ENCODE assay signal across 8 cellular contexts in the genomic region with DNA sequence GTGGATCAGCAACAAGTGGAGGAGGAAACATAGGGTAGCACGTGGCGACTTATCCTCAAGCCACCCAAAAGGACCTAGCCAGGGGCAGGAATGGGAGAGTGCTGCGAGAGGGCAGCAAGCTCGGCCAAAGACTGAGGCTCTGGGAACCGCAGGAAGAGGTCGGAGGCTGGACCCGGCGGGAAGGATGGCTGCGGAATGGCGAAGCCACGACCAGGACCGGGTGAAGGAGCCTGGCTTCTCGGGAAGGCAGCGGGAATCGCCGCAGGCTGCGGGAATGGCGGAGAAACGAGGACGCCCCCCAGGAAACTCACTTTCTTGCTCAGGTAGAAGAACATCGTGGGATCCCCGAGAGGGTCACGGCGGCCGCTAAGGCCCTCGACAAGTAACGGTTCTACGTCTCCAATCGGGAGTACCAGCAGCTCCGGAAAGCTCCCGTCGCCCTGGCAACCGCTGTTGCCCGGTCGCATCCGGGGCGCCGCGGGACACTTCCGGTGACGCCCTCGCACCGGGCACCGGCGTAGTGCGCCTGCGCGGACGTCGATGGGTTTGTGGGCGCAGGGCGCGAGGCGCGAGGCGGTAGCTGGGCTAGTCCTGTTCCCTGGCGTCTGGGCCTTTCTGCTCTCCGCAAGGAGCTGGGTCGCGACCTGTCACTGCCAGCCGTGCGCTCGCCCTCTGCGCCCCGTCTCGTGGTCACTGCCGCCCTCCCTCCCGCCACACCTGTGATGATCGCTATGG. TPM values are rescaled to one million over a fixed set of nuclear protein-coding genes. Genes with fewer than 3 reads are reported as not detected.
DNase-seq lines count a peak whose midpoint lies in the region; ATAC-seq and TF ChIP-seq lines count a peak whose summit lies in the region.

Gene WDR35, minus strand, starts transcription at position 425 of the 735 bp plus-strand sequence. Its CDS starts 90 bp downstream, at position 335.

- H3K27ac ChIP-seq in naive thymus-derived CD4-positive, alpha-beta T cell (ENCODE audit: low read depth, low read length), result peak within 1 kb of the TSS; percentile 68

- ATAC-seq in GM21737 (IDR thresholded peaks at IDR 0.05; ENCODE audit: unreplicated experiment), result peak; percentile 90
- ATAC-seq in naive thymus-derived CD4-positive, alpha-beta T cell, result peak; percentile 95
- peak; percentile 96 for ATAC-seq in stimulated activated memory B cell treated with anti-CD40 and anti-IgM and Interleukin-4, amounts not matched to agents 10 μg/mL and 1 μg/mL and 100 μg/mL, for 72 hours

- POLR2A ChIA-PET in naive thymus-derived CD4-positive, alpha-beta T cell (lab: Charles Lee), result interaction anchor here (0.8 to 1.4 kb wide), 3 partner anchors 62 to 107 kb away, joined by 3 to 5 read pairs (median 3); partner anchors contain the start of gene LAPTM4A

- H3K4me3 Mint-ChIP-seq in naive thymus-derived CD4-positive, alpha-beta T cell, result peak within 1 kb of the TSS; percentile 88 to 94 (median 89)
- peak within 1 kb of the TSS; percentile 93 for H3K4me3 Mint-ChIP-seq in stimulated activated memory B cell treated with anti-CD40 and anti-IgM and Interleukin-4, amounts not matched to agents 10 μg/mL and 1 μg/mL and 100 μg/mL, for 72 hours

- peak within 1 kb of the TSS; percentile 92 for H3K4me3 ChIP-seq in fibroblast of mammary gland (ENCODE audit: control insufficient read depth, low read depth, low read length)
- H3K4me3 ChIP-seq in naive thymus-derived CD4-positive, alpha-beta T cell (ENCODE audit: low read length), result peak within 1 kb of the TSS; percentile 91

- peaks cover 0 to 4% of the 10 kb centered on the region in 2 donors for H3K27me3 ChIP-seq in naive thymus-derived CD4-positive, alpha-beta T cell (ENCODE audit: control insufficient read depth in 2 of 2, insufficient read depth in 2 of 2, low read length in 2 of 2)

- intact Hi-C loops in naive thymus-derived CD4-positive, alpha-beta T cell (cut with micrococcal nuclease), result loop anchor here (1.0 to 5.0 kb wide), 8 partner anchors 61 to 1430 kb away; partner anchors contain the start of genes LAPTM4A (in 2 of the 2), RDH14 (in 2 of the 2), LDAH (in 1 of the 2) and TTC32 (in 1 of the 2)

- peak within 1 kb of the TSS; percentile 86 to 94 (median 89) for H3K27ac Mint-ChIP-seq in naive thymus-derived CD4-positive, alpha-beta T cell
- peak within 1 kb of the TSS; percentile 82 for H3K27ac Mint-ChIP-seq in stimulated activated memory B cell treated with anti-CD40 and anti-IgM and Interleukin-4, amounts not matched to agents 10 μg/mL and 1 μg/mL and 100 μg/mL, for 72 hours

- H3K9me3 Mint-ChIP-seq in naive thymus-derived CD4-positive, alpha-beta T cell, result no peaks in the 10 kb centered on the region
- H3K9me3 Mint-ChIP-seq in stimulated activated memory B cell treated with anti-CD40 and anti-IgM and Interleukin-4, amounts not matched to agents 10 μg/mL and 1 μg/mL and 100 μg/mL, for 72 hours, result no peaks in the 10 kb centered on the region

- peaks cover 0 to 5% (median 0%) of the 10 kb centered on the region in 5 donors for H3K36me3 Mint-ChIP-seq in naive thymus-derived CD4-positive, alpha-beta T cell
- peaks cover 12% of the 10 kb centered on the region for H3K36me3 Mint-ChIP-seq in stimulated activated memory B cell treated with anti-CD40 and anti-IgM and Interleukin-4, amounts not matched to agents 10 μg/mL and 1 μg/mL and 100 μg/mL, for 72 hours

- CTCF ChIA-PET in naive thymus-derived CD4-positive, alpha-beta T cell (lab: Charles Lee), result interaction anchor here (0.6 to 1.6 kb wide), 3 partner anchors 24 to 204 kb away, joined by 3 to 5 read pairs (median 3); no protein-coding TSS in a partner anchor

- in situ Hi-C loops in KBM-7 (cut with MboI; ENCODE audit: low pct_unique_long_range_greater_than_20kb, low sequenced_read_pairs), result no loop called here

- H3K4me1 ChIP-seq in naive thymus-derived CD4-positive, alpha-beta T cell (ENCODE audit: control insufficient read depth in 2 of 2, insufficient read depth in 2 of 2, low read length in 2 of 2), result peaks cover 0 to 14% of the 10 kb centered on the region in 2 donors

- no peaks in the 10 kb centered on the region for H3K36me3 ChIP-seq in naive thymus-derived CD4-positive, alpha-beta T cell (ENCODE audit: control insufficient read depth in 2 of 3, insufficient read depth in 3 of 3, low read length in 3 of 3)

- peak; percentile 78 for DNase-seq in DMS79 treated with DMSO at 0.1 percent for 48 hours (lab: John Stamatoyannopoulos, UW)
- peak; percentile 59 for DNase-seq in KBM-7
- peak; percentile 85 for DNase-seq in activated T-helper 1 cell treated with Interleukin-2 at 50 U/mL for 16 hours (ENCODE audit: low read depth)
- DNase-seq in fibroblast of mammary gland (ENCODE audit: low read depth), result peak; percentile 79
- DNase-seq in naive thymus-derived CD4-positive, alpha-beta T cell, result peak; percentile 78 to 99 (median 86)

- H3K4me1 Mint-ChIP-seq in naive thymus-derived CD4-positive, alpha-beta T cell, result peaks cover 11 to 33% (median 23%) of the 10 kb centered on the region in 7 donors
- peaks cover 24% of the 10 kb centered on the region for H3K4me1 Mint-ChIP-seq in stimulated activated memory B cell treated with anti-CD40 and anti-IgM and Interleukin-4, amounts not matched to agents 10 μg/mL and 1 μg/mL and 100 μg/mL, for 72 hours

- TF ChIP-seq CTCF in fibroblast of mammary gland (conservative IDR thresholded peaks at IDR 0.05; ENCODE audit: control insufficient read depth, insufficient read depth, low read depth, low read length), result no peak

- no peaks in the 10 kb centered on the region for H3K9me3 ChIP-seq in naive thymus-derived CD4-positive, alpha-beta T cell (ENCODE audit: control insufficient read depth in 2 of 3, low read length in 3 of 3)

- peaks cover 7 to 30% (median 12%) of the 10 kb centered on the region in 5 donors for H3K27me3 Mint-ChIP-seq in naive thymus-derived CD4-positive, alpha-beta T cell
- H3K27me3 Mint-ChIP-seq in stimulated activated memory B cell treated with anti-CD40 and anti-IgM and Interleukin-4, amounts not matched to agents 10 μg/mL and 1 μg/mL and 100 μg/mL, for 72 hours, result peaks cover 10% of the 10 kb centered on the region

TF ChIP-seq in PFSK-1, 5 proteins besides CTCF, POLR2A, EP300 and RAD21:
- peak; percentile 82 for TF ChIP-seq POLR2AphosphoS5 (IDR thresholded peaks at IDR 0.05; ENCODE audit: low read depth, low read length)
- TF ChIP-seq TAF1 (IDR thresholded peaks at IDR 0.05; ENCODE audit: borderline replicate concordance, insufficient read depth, low read length), result peak; percentile 37; the same call in 1 of the 2 replicates
- TF ChIP-seq, protein P1, sequence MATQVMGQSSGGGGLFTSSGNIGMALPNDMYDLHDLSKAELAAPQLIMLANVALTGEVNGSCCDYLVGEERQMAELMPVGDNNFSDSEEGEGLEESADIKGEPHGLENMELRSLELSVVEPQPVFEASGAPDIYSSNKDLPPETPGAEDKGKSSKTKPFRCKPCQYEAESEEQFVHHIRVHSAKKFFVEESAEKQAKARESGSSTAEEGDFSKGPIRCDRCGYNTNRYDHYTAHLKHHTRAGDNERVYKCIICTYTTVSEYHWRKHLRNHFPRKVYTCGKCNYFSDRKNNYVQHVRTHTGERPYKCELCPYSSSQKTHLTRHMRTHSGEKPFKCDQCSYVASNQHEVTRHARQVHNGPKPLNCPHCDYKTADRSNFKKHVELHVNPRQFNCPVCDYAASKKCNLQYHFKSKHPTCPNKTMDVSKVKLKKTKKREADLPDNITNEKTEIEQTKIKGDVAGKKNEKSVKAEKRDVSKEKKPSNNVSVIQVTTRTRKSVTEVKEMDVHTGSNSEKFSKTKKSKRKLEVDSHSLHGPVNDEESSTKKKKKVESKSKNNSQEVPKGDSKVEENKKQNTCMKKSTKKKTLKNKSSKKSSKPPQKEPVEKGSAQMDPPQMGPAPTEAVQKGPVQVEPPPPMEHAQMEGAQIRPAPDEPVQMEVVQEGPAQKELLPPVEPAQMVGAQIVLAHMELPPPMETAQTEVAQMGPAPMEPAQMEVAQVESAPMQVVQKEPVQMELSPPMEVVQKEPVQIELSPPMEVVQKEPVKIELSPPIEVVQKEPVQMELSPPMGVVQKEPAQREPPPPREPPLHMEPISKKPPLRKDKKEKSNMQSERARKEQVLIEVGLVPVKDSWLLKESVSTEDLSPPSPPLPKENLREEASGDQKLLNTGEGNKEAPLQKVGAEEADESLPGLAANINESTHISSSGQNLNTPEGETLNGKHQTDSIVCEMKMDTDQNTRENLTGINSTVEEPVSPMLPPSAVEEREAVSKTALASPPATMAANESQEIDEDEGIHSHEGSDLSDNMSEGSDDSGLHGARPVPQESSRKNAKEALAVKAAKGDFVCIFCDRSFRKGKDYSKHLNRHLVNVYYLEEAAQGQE (IDR thresholded peaks at IDR 0.05; ENCODE audit: insufficient read depth in 1 of 2, low read depth in 2 of 2, low read length in 2 of 2), result peak; percentile 55 to 78; a peak in 2 of 4 replicates
- no peak; the same call in 1 of the 2 replicates for TF ChIP-seq SIN3A (IDR thresholded peaks at IDR 0.05; ENCODE audit: borderline replicate concordance, insufficient read depth, low read length)
- peak; percentile 99 for TF ChIP-seq FOXP2 (optimal IDR thresholded peaks at IDR 0.05; ENCODE audit: borderline replicate concordance, extremely low read depth, extremely low read length, insufficient read depth)

RNA-seq across cellular contexts. Expression of gene WDR35, which starts in this region (rescaled TPM):
- polyA plus RNA-seq in PFSK-1 (2012; ENCODE audit: insufficient read length, low read depth), result 4.2 TPM
- 1 to 10 TPM; 3.2 to 6.0 (median 3.7) TPM for total RNA-seq in naive thymus-derived CD4-positive, alpha-beta T cell
- polyA plus RNA-seq in naive thymus-derived CD4-positive, alpha-beta T cell, result 1 to 10 TPM; 1.5 to 2.0 TPM

Comparison
In these comparisons a context has a peak if more than half of its experiments do, and no peak if none do; other contexts are left out.
1. Peak in every context shown above with its lines: DNase-seq, ATAC-seq, H3K4me3 ChIP-seq and H3K27ac ChIP-seq.